Comparison of ENCODE assay signal across 22 cellular contexts in genomic region chr19:2912306-2912705, GRCh38. TPM values are rescaled to one million over a fixed set of nuclear protein-coding genes. Genes with fewer than 3 reads are reported as not detected.
"Had no signal": no experiment of that assay in that cellular context is flagged by ENCODE, and none has a peak within 500 bp of the region (broad histone marks: within the 10 kb centered on the region; RNA-seq: fewer than 3 reads in every experiment).

No MANE protein-coding gene starts in this region.

- ATAC-seq: left lung, right cardiac atrium, WTC11 had no signal

- H3K27me3 ChIP-seq: esophagus muscularis mucosa, left lung, testis, uterus had no signal

- H3K4me1 Mint-ChIP-seq: WTC11 had no signal

- H3K4me1 ChIP-seq: esophagus muscularis mucosa, left lung, parathyroid adenoma, uterus had no signal

- H3K4me3 ChIP-seq: coronary artery, esophagus muscularis mucosa, left lung, lung, testis, uterus had no signal

- H3K27ac Mint-ChIP-seq: naive B cell, WTC11 had no signal

- H3K36me3 ChIP-seq: uterus had no signal

- H3K27ac ChIP-seq: coronary artery, esophagus muscularis mucosa, left lung, parathyroid adenoma, testis, uterus had no signal

- H3K27me3 Mint-ChIP-seq: naive B cell had no signal

- H3K9me3 ChIP-seq: esophagus muscularis mucosa, testis had no signal

- DNase-seq: activated CD4-positive, alpha-beta T cell treated with anti-CD3 and anti-CD28 coated beads for 4 hours; activated effector memory CD4-positive, alpha-beta T cell treated with Interleukin-2 at 50 U/mL for 16 hours; cerebellar nuclear complex; hippocampal formation; kidney glomerular epithelial cell; left lung; naive B cell; nucleus accumbens; right cardiac atrium; T1000; testis; uterus had no signal

- H3K4me3 Mint-ChIP-seq: WTC11 had no signal

RNA-seq across cellular contexts. Expression of gene ZNF556, which starts 45.2 kb away (rescaled TPM):
- total RNA-seq: activated CD8-positive, alpha-beta memory T cell treated with anti-CD3 and anti-CD28 coated beads for 36 hours; left lung; lung; mesenteric fat pad; mucosa of gallbladder; pulmonary artery endothelial cell; T-helper 1 cell treated with Interleukin-12 subunit alpha and Interleukin-12 subunit beta and Interleukin-4 antibody, amounts not matched to agents 30 ng/mL and 1 ng/mL, for 36 hours had no signal
